ENCODE assay signal across 16 cellular contexts in the genomic region with DNA sequence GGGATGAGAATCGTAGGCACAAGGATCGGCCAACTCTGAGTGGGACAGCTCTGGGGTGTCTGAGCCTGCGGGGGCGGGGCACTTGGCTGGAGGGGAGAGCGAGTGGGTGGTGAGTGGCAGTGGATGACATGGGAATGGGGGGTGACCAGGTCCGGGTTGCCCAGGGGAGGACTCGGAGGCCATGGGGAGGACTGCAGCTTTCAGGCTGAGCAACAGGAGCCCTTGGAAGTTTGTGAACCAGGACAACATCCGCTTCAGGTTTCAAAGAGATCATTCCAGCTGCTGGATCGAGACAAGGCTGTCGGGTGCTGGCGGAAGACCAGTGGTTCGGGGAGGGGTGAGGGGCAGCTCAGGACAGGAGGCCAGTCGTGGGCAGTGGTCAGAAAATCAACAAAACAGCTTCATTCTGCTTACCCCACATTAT.
DNase-seq lines count a peak whose midpoint lies in the region; ATAC-seq lines count a peak whose summit lies in the region.
"Had no signal": no experiment of that assay in that cellular context is flagged by ENCODE, and none has a peak within 500 bp of the region (broad histone marks: within the 10 kb centered on the region; RNA-seq: fewer than 3 reads in every experiment).

No MANE protein-coding gene starts in this region.

- H3K4me2 ChIP-seq in mesenchymal stem cell (ENCODE audit: low read length, poor library complexity, severe bottlenecking) = no peak overlapping the region

- H2BK15ac ChIP-seq in mesenchymal stem cell (ENCODE audit: low read depth, poor library complexity, severe bottlenecking) = no peak overlapping the region

- H3K4ac ChIP-seq in mesenchymal stem cell (ENCODE audit: low read depth in 1 of 2, low read length in 2 of 2) = no peak overlapping the region

- peak overlapping the region in 1 of 2 experiments; percentile 10 for H3K18ac ChIP-seq in mesenchymal stem cell (ENCODE audit: low read depth in 1 of 2, low read length in 2 of 2)

- H3K14ac ChIP-seq in mesenchymal stem cell (ENCODE audit: low read length in 2 of 2) = no peak overlapping the region

- peaks cover 35% of the 10 kb centered on the region for H3K4me1 Mint-ChIP-seq in activated naive CD4-positive, alpha-beta T cell treated with anti-CD3 and anti-CD28 coated beads for 36 hours (ENCODE audit: low read depth)
- peaks cover 47% of the 10 kb centered on the region for H3K4me1 Mint-ChIP-seq in activated T-helper 1 cell treated with anti-CD3 and anti-CD28 coated beads, Interleukin-12 subunit alpha, Interleukin-12 subunit beta, Interleukin-2, Interleukin-4 antibody, amounts not matched to agents 30 ng/mL and 10 ng/mL and 1 ng/mL, durations not matched to agents 14 hours and 24 hours and 36 hours (ENCODE audit: low read depth)
- H3K4me1 Mint-ChIP-seq in stimulated activated naive B cell treated with anti-CD40 and anti-IgM and Interleukin-4, amounts not matched to agents 10 μg/mL and 1 μg/mL and 100 μg/mL, for 72 hours = peaks cover 32 to 39% of the 10 kb centered on the region in 2 donors

- no peaks in the 10 kb centered on the region for H3K27me3 ChIP-seq in mesenchymal stem cell (ENCODE audit: control insufficient read depth in 1 of 2, insufficient read depth in 1 of 2, low read length in 2 of 2)
- H3K27me3 ChIP-seq: ovary, right atrium auricular region had no signal

- CTCF ChIA-PET in activated naive CD4-positive, alpha-beta T cell treated with anti-CD3 and anti-CD28 coated beads for 36 hours (lab: Charles Lee) = interaction anchor here (0.5 kb wide), 1 partner anchor 365 kb away, joined by 3 read pairs; no protein-coding TSS in a partner anchor

- H3K23ac ChIP-seq in mesenchymal stem cell (ENCODE audit: low read length in 2 of 2) = no peak overlapping the region

- H3K36me3 Mint-ChIP-seq in activated naive CD4-positive, alpha-beta T cell treated with anti-CD3 and anti-CD28 coated beads for 36 hours (ENCODE audit: low read depth) = no peaks in the 10 kb centered on the region
- no peaks in the 10 kb centered on the region for H3K36me3 Mint-ChIP-seq in activated T-helper 1 cell treated with anti-CD3 and anti-CD28 coated beads, Interleukin-12 subunit alpha, Interleukin-12 subunit beta, Interleukin-2, Interleukin-4 antibody, amounts not matched to agents 30 ng/mL and 10 ng/mL and 1 ng/mL, durations not matched to agents 14 hours and 24 hours and 36 hours (ENCODE audit: low read depth)
- no peaks in the 10 kb centered on the region for H3K36me3 Mint-ChIP-seq in stimulated activated naive B cell treated with anti-CD40 and anti-IgM and Interleukin-4, amounts not matched to agents 10 μg/mL and 1 μg/mL and 100 μg/mL, for 72 hours

- H3K27ac Mint-ChIP-seq in activated naive CD4-positive, alpha-beta T cell treated with anti-CD3 and anti-CD28 coated beads for 36 hours = peak overlapping the region; percentile 39
- peak overlapping the region; percentile 74 for H3K27ac Mint-ChIP-seq in activated T-helper 1 cell treated with anti-CD3 and anti-CD28 coated beads, Interleukin-12 subunit alpha, Interleukin-12 subunit beta, Interleukin-2, Interleukin-4 antibody, amounts not matched to agents 30 ng/mL and 10 ng/mL and 1 ng/mL, durations not matched to agents 14 hours and 24 hours and 36 hours
- H3K27ac Mint-ChIP-seq in stimulated activated naive B cell treated with anti-CD40 and anti-IgM and Interleukin-4, amounts not matched to agents 10 μg/mL and 1 μg/mL and 100 μg/mL, for 72 hours = peak overlapping the region; percentile 66

- no peak overlapping the region for H3K4me3 Mint-ChIP-seq in activated naive CD4-positive, alpha-beta T cell treated with anti-CD3 and anti-CD28 coated beads for 36 hours
- no peak overlapping the region for H3K4me3 Mint-ChIP-seq in activated T-helper 1 cell treated with anti-CD3 and anti-CD28 coated beads, Interleukin-12 subunit alpha, Interleukin-12 subunit beta, Interleukin-2, Interleukin-4 antibody, amounts not matched to agents 30 ng/mL and 10 ng/mL and 1 ng/mL, durations not matched to agents 14 hours and 24 hours and 36 hours
- no peak overlapping the region for H3K4me3 Mint-ChIP-seq in stimulated activated naive B cell treated with anti-CD40 and anti-IgM and Interleukin-4, amounts not matched to agents 10 μg/mL and 1 μg/mL and 100 μg/mL, for 72 hours

- intact Hi-C loops in activated naive CD4-positive, alpha-beta T cell treated with anti-CD3 and anti-CD28 coated beads for 36 hours (cut with micrococcal nuclease) = loop anchor here (10.0 kb wide), 1 partner anchor 330 kb away; no protein-coding TSS in a partner anchor
- intact Hi-C loops in activated T-helper 1 cell treated with anti-CD3 and anti-CD28 coated beads, Interleukin-12 subunit alpha, Interleukin-12 subunit beta, Interleukin-2, Interleukin-4 antibody, amounts not matched to agents 30 ng/mL and 10 ng/mL and 1 ng/mL, durations not matched to agents 14 hours and 24 hours and 36 hours (cut with micrococcal nuclease) = no loop called here

- H2AK5ac ChIP-seq in mesenchymal stem cell (ENCODE audit: low read length, severe bottlenecking) = no peak overlapping the region

- no peaks in the 10 kb centered on the region for H3K79me1 ChIP-seq in mesenchymal stem cell (replicated peaks; ENCODE audit: low read length, poor library complexity, severe bottlenecking)

- DNase-seq in activated naive CD4-positive, alpha-beta T cell treated with anti-CD3 and anti-CD28 coated beads for 36 hours = no peak
- no peak for DNase-seq in activated naive CD4-positive, alpha-beta T cell treated with anti-CD3 and anti-CD28 coated beads, Interleukin-2, amount 50 U/mL, for 16 hours
- no peak for DNase-seq in activated T-helper 1 cell treated with anti-CD3 and anti-CD28 coated beads, Interleukin-12 subunit alpha, Interleukin-12 subunit beta, Interleukin-2, Interleukin-4 antibody, amounts not matched to agents 30 ng/mL and 10 ng/mL and 1 ng/mL, durations not matched to agents 14 hours and 24 hours and 36 hours (ENCODE audit: low spot score)
- DNase-seq in mesenchymal stem cell = no peak
- no peak for DNase-seq in stimulated activated naive B cell treated with anti-CD40 and anti-IgM and Interleukin-4, amounts not matched to agents 10 μg/mL and 1 μg/mL and 100 μg/mL, for 72 hours
- DNase-seq: activated CD4-positive, alpha-beta T cell treated with anti-CD3 and anti-CD28 coated beads, Interleukin-2, amount 50 U/mL, for 4 hours; activated T-cell treated with anti-CD3 and anti-CD28 coated beads for 4 hours; cortex of kidney; GM23248; NCI-H510A; SIG-M5; stimulated activated CD4-positive, alpha-beta T cell treated with anti-CD3 and anti-CD28 coated beads, Interleukin-15, amount 100 ng/mL, for 24 hours had no signal

- H3K9me3 Mint-ChIP-seq in activated naive CD4-positive, alpha-beta T cell treated with anti-CD3 and anti-CD28 coated beads for 36 hours = no peaks in the 10 kb centered on the region
- H3K9me3 Mint-ChIP-seq in activated T-helper 1 cell treated with anti-CD3 and anti-CD28 coated beads, Interleukin-12 subunit alpha, Interleukin-12 subunit beta, Interleukin-2, Interleukin-4 antibody, amounts not matched to agents 30 ng/mL and 10 ng/mL and 1 ng/mL, durations not matched to agents 14 hours and 24 hours and 36 hours = no peaks in the 10 kb centered on the region
- no peaks in the 10 kb centered on the region for H3K9me3 Mint-ChIP-seq in stimulated activated naive B cell treated with anti-CD40 and anti-IgM and Interleukin-4, amounts not matched to agents 10 μg/mL and 1 μg/mL and 100 μg/mL, for 72 hours

- H3K36me3 ChIP-seq in mesenchymal stem cell (ENCODE audit: control insufficient read depth in 1 of 2, insufficient read depth in 2 of 2, low read depth in 1 of 2, low read length in 2 of 2) = no peaks in the 10 kb centered on the region
- H3K36me3 ChIP-seq: ovary, right atrium auricular region had no signal

- H4K8ac ChIP-seq in mesenchymal stem cell (ENCODE audit: low read length) = peak overlapping the region; percentile 7

- no peak overlapping the region for H3K9ac ChIP-seq in mesenchymal stem cell (ENCODE audit: low read length)
- H3K9ac ChIP-seq: GM23248 had no signal

- no peaks in the 10 kb centered on the region for H3K27me3 Mint-ChIP-seq in activated naive CD4-positive, alpha-beta T cell treated with anti-CD3 and anti-CD28 coated beads for 36 hours (ENCODE audit: low read depth)
- no peaks in the 10 kb centered on the region for H3K27me3 Mint-ChIP-seq in activated T-helper 1 cell treated with anti-CD3 and anti-CD28 coated beads, Interleukin-12 subunit alpha, Interleukin-12 subunit beta, Interleukin-2, Interleukin-4 antibody, amounts not matched to agents 30 ng/mL and 10 ng/mL and 1 ng/mL, durations not matched to agents 14 hours and 24 hours and 36 hours (ENCODE audit: insufficient read depth)
- H3K27me3 Mint-ChIP-seq in stimulated activated naive B cell treated with anti-CD40 and anti-IgM and Interleukin-4, amounts not matched to agents 10 μg/mL and 1 μg/mL and 100 μg/mL, for 72 hours = no peaks in the 10 kb centered on the region

- H3K9me3 ChIP-seq in mesenchymal stem cell (ENCODE audit: control insufficient read depth, low read length) = no peaks in the 10 kb centered on the region
- H3K9me3 ChIP-seq: ovary, right atrium auricular region had no signal

- no peak overlapping the region for H2AFZ ChIP-seq in mesenchymal stem cell (ENCODE audit: low read depth, low read length)
- H2AFZ ChIP-seq: GM23248 had no signal

- no peak overlapping the region for H2BK5ac ChIP-seq in mesenchymal stem cell (ENCODE audit: low read depth, low read length, poor library complexity, severe bottlenecking)

- no peak overlapping the region for H3K4me3 ChIP-seq in mesenchymal stem cell (ENCODE audit: insufficient read depth in 1 of 2, low read depth in 1 of 2, low read length in 2 of 2)
- H3K4me3 ChIP-seq: GM23248, ovary, right atrium auricular region had no signal

- H3K27ac ChIP-seq in mesenchymal stem cell (ENCODE audit: low read length, poor library complexity, severe bottlenecking) = no peak overlapping the region
- H3K27ac ChIP-seq: GM23248, ovary, right atrium auricular region had no signal

- peak overlapping the region; percentile 29 to 55 for H2BK12ac ChIP-seq in mesenchymal stem cell (ENCODE audit: low read length in 2 of 2)

- peak overlapping the region; percentile 61 for H4K91ac ChIP-seq in mesenchymal stem cell (ENCODE audit: low read length)

- H3K4me1 ChIP-seq in mesenchymal stem cell (ENCODE audit: control insufficient read depth, insufficient read depth, low read depth, low read length) = peaks cover 8% of the 10 kb centered on the region

- ATAC-seq in stimulated activated naive B cell treated with anti-CD40 and anti-IgM and Interleukin-4, amounts not matched to agents 10 μg/mL and 1 μg/mL and 100 μg/mL, for 72 hours (replicated peaks) = no peak
- no peak for ATAC-seq in HG03521 (IDR thresholded peaks at IDR 0.05; ENCODE audit: unreplicated experiment)
- no peak for ATAC-seq in HG02840 (IDR thresholded peaks at IDR 0.05; ENCODE audit: low FRiP score, unreplicated experiment)

- WGBS in mesenchymal stem cell = 96% methylated on average over 13 of the region's 13 CpGs

- peak overlapping the region; percentile 23 for H2BK120ac ChIP-seq in mesenchymal stem cell (ENCODE audit: low read depth, low read length)
